17 cellular contexts compared by ENCODE assay signal in genomic region chr1:12046749-12047119, GRCh38. TPM values are rescaled to one million over a fixed set of nuclear protein-coding genes. Genes with fewer than 3 reads are reported as not detected.
A peak's percentile ranks its signal among the peaks of the same experiment; 100 is the strongest.
DNase-seq lines count a peak whose midpoint lies in the region; ATAC-seq and TF ChIP-seq lines count a peak whose summit lies in the region.
"Had no signal": no experiment of that assay in that cellular context is flagged by ENCODE, and none has a peak within 500 bp of the region (broad histone marks: within the 10 kb centered on the region; RNA-seq: fewer than 3 reads in every experiment).

No MANE protein-coding gene starts in this region.

- peaks cover 0 to 16% (median 5%) of the 10 kb centered on the region in 4 donors for H3K4me1 Mint-ChIP-seq in CD4-positive, CD25-positive, alpha-beta regulatory T cell
- H3K4me1 Mint-ChIP-seq in activated B cell treated with CpG ODN at 0.5 μM for 24 hours, result peaks cover 19% of the 10 kb centered on the region
- H3K4me1 Mint-ChIP-seq in activated CD4-positive, alpha-beta memory T cell treated with anti-CD3 and anti-CD28 coated beads for 36 hours (ENCODE audit: low read depth), result peaks cover 20% of the 10 kb centered on the region

- no peak overlapping the region for H3K9ac ChIP-seq in trophoblast cell (ENCODE audit: low read length)

- no peaks in the 10 kb centered on the region for H3K27me3 Mint-ChIP-seq in CD4-positive, CD25-positive, alpha-beta regulatory T cell
- no peaks in the 10 kb centered on the region for H3K27me3 Mint-ChIP-seq in activated B cell treated with CpG ODN at 0.5 μM for 24 hours
- H3K27me3 Mint-ChIP-seq in activated CD4-positive, alpha-beta memory T cell treated with anti-CD3 and anti-CD28 coated beads for 36 hours, result peaks cover 7% of the 10 kb centered on the region
- H3K27me3 Mint-ChIP-seq: CD4-positive, alpha-beta T cell had no signal

- peaks cover 31% of the 10 kb centered on the region for H3K4me1 ChIP-seq in CD4-positive, CD25-positive, alpha-beta regulatory T cell (ENCODE audit: control insufficient read depth, insufficient read depth, low read length, poor library complexity, severe bottlenecking)
- peaks cover 0 to 2% of the 10 kb centered on the region in 2 experiments for H3K4me1 ChIP-seq in trophoblast cell (ENCODE audit: control insufficient read depth in 1 of 2, insufficient read depth in 2 of 2, low read length in 2 of 2)

- intact Hi-C loops in activated B cell treated with CpG ODN at 0.5 μM for 24 hours (cut with micrococcal nuclease), result loop anchor here (1.0 to 5.0 kb wide), 4 partner anchors 14 to 44 kb away; partner anchors contain the start of gene MIIP
- intact Hi-C loops in activated CD4-positive, alpha-beta memory T cell treated with anti-CD3 and anti-CD28 coated beads for 36 hours (cut with micrococcal nuclease), result loop anchor here (1.0 to 10.0 kb wide), 5 partner anchors 10 to 142 kb away; no protein-coding TSS in a partner anchor

- no peaks in the 10 kb centered on the region for H3K79me2 ChIP-seq in trophoblast cell (ENCODE audit: control insufficient read depth, insufficient read depth, low read length, poor library complexity)

- no peaks in the 10 kb centered on the region for H3K27me3 ChIP-seq in CD4-positive, CD25-positive, alpha-beta regulatory T cell (ENCODE audit: control insufficient read depth, insufficient read depth, low read length)
- H3K27me3 ChIP-seq in trophoblast cell (ENCODE audit: insufficient read depth, low read length), result no peaks in the 10 kb centered on the region

- no peak for TF ChIP-seq CTCF in activated B cell treated with CpG ODN at 0.5 μM for 24 hours (IDR thresholded peaks at IDR 0.05)

- H4K8ac ChIP-seq in trophoblast cell (ENCODE audit: low read depth, low read length), result no peak overlapping the region

- H2BK5ac ChIP-seq in trophoblast cell (ENCODE audit: low read depth, low read length, poor library complexity), result no peak overlapping the region

- no peaks in the 10 kb centered on the region for H3K9me3 Mint-ChIP-seq in CD4-positive, CD25-positive, alpha-beta regulatory T cell
- H3K9me3 Mint-ChIP-seq in activated B cell treated with CpG ODN at 0.5 μM for 24 hours, result no peaks in the 10 kb centered on the region
- no peaks in the 10 kb centered on the region for H3K9me3 Mint-ChIP-seq in activated CD4-positive, alpha-beta memory T cell treated with anti-CD3 and anti-CD28 coated beads for 36 hours
- H3K9me3 Mint-ChIP-seq: CD4-positive, alpha-beta T cell; HFFc6 had no signal

- H2BK12ac ChIP-seq in trophoblast cell (ENCODE audit: low read length), result no peak overlapping the region

- no peak overlapping the region for H3K23ac ChIP-seq in trophoblast cell (ENCODE audit: low read length)

- no CpG with 5 or more reads among the region's 6 CpGs for WGBS in trophoblast cell (ENCODE audit: extremely low coverage, insufficient coverage, insufficient read length)

- POLR2A ChIA-PET in activated B cell treated with CpG ODN at 0.5 μM for 24 hours (lab: Charles Lee), result interaction anchor here (1.0 to 5.0 kb wide), 6 partner anchors 8 to 138 kb away, joined by 4 to 34 read pairs (median 10); partner anchors contain the start of gene MIIP
- POLR2A ChIA-PET in activated CD4-positive, alpha-beta memory T cell treated with anti-CD3 and anti-CD28 coated beads for 36 hours (lab: Charles Lee), result interaction anchor here (1.2 to 4.8 kb wide), 8 partner anchors 10 to 138 kb away, joined by 3 to 49 read pairs (median 8); partner anchors contain the start of genes MIIP and TNFRSF8

- H3K79me1 ChIP-seq in trophoblast cell (ENCODE audit: low read length), result no peaks in the 10 kb centered on the region

- H3K36me3 ChIP-seq in CD4-positive, CD25-positive, alpha-beta regulatory T cell (ENCODE audit: control insufficient read depth, insufficient read depth, low read length), result no peaks in the 10 kb centered on the region
- no peaks in the 10 kb centered on the region for H3K36me3 ChIP-seq in trophoblast cell (ENCODE audit: control insufficient read depth in 1 of 2, insufficient read depth in 2 of 2, low read length in 2 of 2)
- H3K36me3 ChIP-seq: SJSA1 had no signal

- no peak overlapping the region for H3K27ac Mint-ChIP-seq in CD4-positive, CD25-positive, alpha-beta regulatory T cell
- no peak overlapping the region for H3K27ac Mint-ChIP-seq in activated B cell treated with CpG ODN at 0.5 μM for 24 hours
- H3K27ac Mint-ChIP-seq in activated CD4-positive, alpha-beta memory T cell treated with anti-CD3 and anti-CD28 coated beads for 36 hours, result no peak overlapping the region
- H3K27ac Mint-ChIP-seq: CD4-positive, alpha-beta T cell; HFFc6 had no signal

- ATAC-seq in CD4-positive, CD25-positive, alpha-beta regulatory T cell (ENCODE audit: low read depth in 2 of 2), result no peak
- ATAC-seq in GM21825 (IDR thresholded peaks at IDR 0.05; ENCODE audit: unreplicated experiment) (peak; percentile 1), activated B cell treated with CpG ODN at 0.5 μM for 24 hours (ENCODE audit: low read depth) (peak; percentile 3), HG03432 (IDR thresholded peaks at IDR 0.05; ENCODE audit: unreplicated experiment) (no peak)
- ATAC-seq: A549, PC-3 had no signal

- H4K91ac ChIP-seq in trophoblast cell (ENCODE audit: low read depth, low read length), result no peak overlapping the region

- no peak overlapping the region for H2AK5ac ChIP-seq in trophoblast cell (ENCODE audit: low read length)

- no peak for DNase-seq in CD4-positive, CD25-positive, alpha-beta regulatory T cell
- DNase-seq in activated B cell treated with CpG ODN at 0.5 μM for 24 hours (no peak), trophoblast cell (no peak), LoVo (ENCODE audit: low spot score) (no peak)
- no peak for DNase-seq in activated CD4-positive, alpha-beta memory T cell treated with anti-CD3 and anti-CD28 coated beads for 36 hours
- DNase-seq: DMS79 treated with DMSO at 0.1 percent for 48 hours, GOT3, HFFc6, NCI-H146, NCI-H2227 treated with DMSO at 0.1 percent for 48 hours, NCI-H526, PC-3 had no signal

- no peak overlapping the region for H3K4ac ChIP-seq in trophoblast cell (ENCODE audit: low read depth, low read length)

- H3K27ac ChIP-seq in CD4-positive, CD25-positive, alpha-beta regulatory T cell (ENCODE audit: insufficient read depth, low read length, poor library complexity, severe bottlenecking), result peak overlapping the region; percentile 67
- H3K27ac ChIP-seq in trophoblast cell (ENCODE audit: low read depth, low read length), result no peak overlapping the region
- H3K27ac ChIP-seq: A549, SJSA1 had no signal

- H3K4me3 ChIP-seq in CD4-positive, CD25-positive, alpha-beta regulatory T cell (ENCODE audit: low read depth, low read length), result peak overlapping the region; percentile 66
- peak overlapping the region; percentile 11 for H3K4me3 ChIP-seq in trophoblast cell (ENCODE audit: low read depth, low read length)
- H3K4me3 ChIP-seq: A549, SJSA1 had no signal

- CTCF ChIA-PET in activated B cell treated with CpG ODN at 0.5 μM for 24 hours (lab: Charles Lee), result interaction anchor here (0.8 to 2.9 kb wide), 3 partner anchors 15 to 33 kb away, joined by 3 to 11 read pairs (median 3); no protein-coding TSS in a partner anchor
- CTCF ChIA-PET in activated CD4-positive, alpha-beta memory T cell treated with anti-CD3 and anti-CD28 coated beads for 36 hours (lab: Charles Lee), result interaction anchor here (0.6 to 3.2 kb wide), 5 partner anchors 9 to 226 kb away, joined by 3 to 18 read pairs (median 4); partner anchors contain the start of gene TNFRSF8

- H4K12ac ChIP-seq in trophoblast cell (ENCODE audit: low read depth, low read length), result no peak overlapping the region

- no peak overlapping the region for H2BK120ac ChIP-seq in trophoblast cell (ENCODE audit: insufficient read depth, low read length, poor library complexity)

- no peak overlapping the region for H3K18ac ChIP-seq in trophoblast cell (ENCODE audit: low read length)

- H3K4me2 ChIP-seq in trophoblast cell (ENCODE audit: low read length), result no peak overlapping the region
- H3K4me2 ChIP-seq: A549 had no signal

- no peaks in the 10 kb centered on the region for H3K9me3 ChIP-seq in CD4-positive, CD25-positive, alpha-beta regulatory T cell (ENCODE audit: control insufficient read depth in 2 of 2, low read length in 2 of 2)
- H3K9me3 ChIP-seq in trophoblast cell (ENCODE audit: insufficient read depth, low read depth, low read length), result peaks cover 4% of the 10 kb centered on the region
- H3K9me3 ChIP-seq: A549, SJSA1 had no signal

- no peak overlapping the region for H3K4me3 Mint-ChIP-seq in CD4-positive, CD25-positive, alpha-beta regulatory T cell
- H3K4me3 Mint-ChIP-seq in activated B cell treated with CpG ODN at 0.5 μM for 24 hours, result no peak overlapping the region
- H3K4me3 Mint-ChIP-seq in activated CD4-positive, alpha-beta memory T cell treated with anti-CD3 and anti-CD28 coated beads for 36 hours, result no peak overlapping the region
- H3K4me3 Mint-ChIP-seq: CD4-positive, alpha-beta T cell; HFFc6 had no signal

- no peaks in the 10 kb centered on the region for H3K36me3 Mint-ChIP-seq in CD4-positive, CD25-positive, alpha-beta regulatory T cell
- no peaks in the 10 kb centered on the region for H3K36me3 Mint-ChIP-seq in activated B cell treated with CpG ODN at 0.5 μM for 24 hours (ENCODE audit: low read depth)
- no peaks in the 10 kb centered on the region for H3K36me3 Mint-ChIP-seq in activated CD4-positive, alpha-beta memory T cell treated with anti-CD3 and anti-CD28 coated beads for 36 hours

- H2AFZ ChIP-seq in trophoblast cell (ENCODE audit: insufficient read depth, low read length, poor library complexity), result no peak overlapping the region

- H3K14ac ChIP-seq in trophoblast cell (ENCODE audit: low read length), result no peak overlapping the region

RNA-seq across cellular contexts. Expression of gene TNFRSF8, which starts 16.4 kb away (rescaled TPM):
- 2.3 TPM for total RNA-seq in CD4-positive, CD25-positive, alpha-beta regulatory T cell
- polyA plus RNA-seq in CD4-positive, CD25-positive, alpha-beta regulatory T cell, result 1 to 10 TPM; 1.1 to 3.2 (median 1.3) TPM
- 2.2 and 2.7 TPM in 2 replicates for total RNA-seq in activated B cell treated with CpG ODN at 0.5 μM for 24 hours
- polyA plus RNA-seq in trophoblast cell (2013), result 0.16 and 0.19 TPM in 2 replicates
- total RNA-seq in activated CD4-positive, alpha-beta memory T cell treated with anti-CD3 and anti-CD28 coated beads for 36 hours, result 10 to 100 TPM; 31.1 to 33.2 TPM
- total RNA-seq: PC-3, SJSA1 had no signal

RNA-seq across cellular contexts. Expression of gene MIIP, which starts 27.4 kb away (rescaled TPM):
- total RNA-seq in CD4-positive, CD25-positive, alpha-beta regulatory T cell, result 49.1 TPM
- polyA plus RNA-seq in CD4-positive, CD25-positive, alpha-beta regulatory T cell, result 10 to 100 TPM; 31.9 to 45.1 (median 38.4) TPM
- 72.1 and 74.2 TPM in 2 replicates for total RNA-seq in activated B cell treated with CpG ODN at 0.5 μM for 24 hours
- polyA plus RNA-seq in trophoblast cell (2013), result 32.1 and 33.6 TPM in 2 replicates
- total RNA-seq in activated CD4-positive, alpha-beta memory T cell treated with anti-CD3 and anti-CD28 coated beads for 36 hours, result 10 to 100 TPM; 46.1 to 47.9 TPM

Comparison
In these comparisons a context has a peak if more than half of its experiments do, and no peak if none do; other contexts are left out.
1. ATAC-seq: peak in GM21825 (single experiment) and activated B cell treated with CpG ODN at 0.5 μM for 24 hours (single experiment); none in CD4-positive, CD25-positive, alpha-beta regulatory T cell (0 of 2) and HG03432 (single experiment).